In genomic region chr14:101069666-101070362, GRCh38 we compare ENCODE assay signal across 24 cellular contexts.
DNase-seq lines count a peak whose midpoint lies in the region; ATAC-seq, FAIRE-seq and TF ChIP-seq lines count a peak whose summit lies in the region.
"Had no signal": no experiment of that assay in that cellular context is flagged by ENCODE, and none has a peak within 500 bp of the region (broad histone marks: within the 10 kb centered on the region; RNA-seq: fewer than 3 reads in every experiment).

No MANE protein-coding gene starts in this region.

- H3K18ac ChIP-seq in IMR-90 (ENCODE audit: low read depth, low read length) (no peak overlapping the region), neuronal stem cell (ENCODE audit: low read length) (no peak overlapping the region)

- peaks cover 0 to 66% (median 0%) of the 10 kb centered on the region in 11 experiments; a peak in 7 of 22 replicates for H3K27me3 ChIP-seq in BLaER1 treated with 17β-estradiol and CSF1 and Interleukin-3, amounts not matched to agents 10 nM and 100 nM
- H3K27me3 ChIP-seq in IMR-90 (ENCODE audit: control insufficient read depth, insufficient read depth, low read length), result no peaks in the 10 kb centered on the region
- peaks cover 0 to 58% (median 0%) of the 10 kb centered on the region in 7 donors for H3K27me3 ChIP-seq in spleen (replicated peaks in 1 of 7)
- H3K27me3 ChIP-seq in neuronal stem cell (ENCODE audit: control insufficient read depth in 3 of 3, insufficient read depth in 3 of 3, low read depth in 1 of 3, low read length in 3 of 3), result peaks cover 0 to 5% (median 2%) of the 10 kb centered on the region in 3 experiments

- H3K36me3 Mint-ChIP-seq in activated T-helper 1 cell treated with anti-CD3 and anti-CD28 coated beads, Interleukin-12 subunit alpha, Interleukin-12 subunit beta, Interleukin-2, Interleukin-4 antibody, amounts not matched to agents 30 ng/mL and 10 ng/mL and 1 ng/mL, durations not matched to agents 14 hours and 24 hours and 36 hours (ENCODE audit: low read depth), result no peaks in the 10 kb centered on the region
- H3K36me3 Mint-ChIP-seq: activated CD4-positive, alpha-beta memory T cell treated with anti-CD3 and anti-CD28 coated beads for 36 hours; activated naive CD8-positive, alpha-beta T cell treated with anti-CD3 and anti-CD28 coated beads, Interleukin-2, amount 10 ng/mL, durations not matched to agents 7 days and 5 days had no signal

- TF ChIP-seq CTCF in IMR-90 (conservative IDR thresholded peaks at IDR 0.05; ENCODE audit: low read depth, low read length), result no peak
- TF ChIP-seq CTCF in kidney (IDR thresholded peaks at IDR 0.05; ENCODE audit: borderline replicate concordance, extremely low read depth, insufficient read depth), result no peak
- TF ChIP-seq CTCF in spleen (IDR thresholded peaks at IDR 0.05 in 8 of 11, conservative IDR thresholded peaks at IDR 0.05 in 3 of 11), result no peak

- H3K27ac ChIP-seq in BLaER1 treated with 17β-estradiol and CSF1 and Interleukin-3, amounts not matched to agents 10 nM and 100 nM, result no peak overlapping the region
- H3K27ac ChIP-seq in IMR-90 (ENCODE audit: insufficient read depth, low read length) (no peak overlapping the region), kidney (ENCODE audit: low read depth in 2 of 2, low read length in 2 of 2) (no peak overlapping the region), spleen (no peak overlapping the region), neuronal stem cell (replicated peaks; ENCODE audit: low read length) (no peak overlapping the region)
- H3K27ac ChIP-seq: left lung, SK-N-MC had no signal

- no peak for FAIRE-seq in kidney (lab: Jason Lieb, UNC)

- H3K56ac ChIP-seq in IMR-90 (ENCODE audit: extremely low read depth, insufficient read depth, low read length), result no peak overlapping the region

- intact Hi-C loops in IMR-90 (cut with micrococcal nuclease), result loop anchor here (10.0 kb wide), 1 partner anchor 165 kb away; no protein-coding TSS in a partner anchor
- intact Hi-C loops in kidney (cut with DNase I), result no loop called here
- intact Hi-C loops in spleen (cut with DNase I; ENCODE audit: low total_unique reads), result no loop called here
- intact Hi-C loops in activated T-helper 1 cell treated with anti-CD3 and anti-CD28 coated beads, Interleukin-12 subunit alpha, Interleukin-12 subunit beta, Interleukin-2, Interleukin-4 antibody, amounts not matched to agents 30 ng/mL and 10 ng/mL and 1 ng/mL, durations not matched to agents 14 hours and 24 hours and 36 hours (cut with micrococcal nuclease), result no loop called here

- H2BK5ac ChIP-seq in IMR-90 (ENCODE audit: low read depth, low read length, poor library complexity, severe bottlenecking) (no peak overlapping the region), neuronal stem cell (ENCODE audit: low read length) (no peak overlapping the region)

- H3K4me3 ChIP-seq in BLaER1 treated with 17β-estradiol and CSF1 and Interleukin-3, amounts not matched to agents 10 nM and 100 nM, result no peak overlapping the region; a peak in 1 of 20 replicates
- no peak overlapping the region for H3K4me3 ChIP-seq in IMR-90 (ENCODE audit: insufficient read depth, low read depth, low read length)
- H3K4me3 ChIP-seq in kidney (ENCODE audit: low read length in 2 of 2), result no peak overlapping the region
- no peak overlapping the region for H3K4me3 ChIP-seq in spleen
- no peak overlapping the region for H3K4me3 ChIP-seq in neuronal stem cell (ENCODE audit: low read length in 2 of 2)
- H3K4me3 ChIP-seq: left lung, SK-N-MC had no signal

- H4K91ac ChIP-seq in IMR-90 (ENCODE audit: insufficient read depth, low read depth, low read length) (no peak overlapping the region), neuronal stem cell (ENCODE audit: low read depth, low read length, poor library complexity) (no peak overlapping the region)

- no peak overlapping the region for H3K9ac ChIP-seq in BLaER1 treated with 17β-estradiol and CSF1 and Interleukin-3, amounts not matched to agents 10 nM and 100 nM
- H3K9ac ChIP-seq in IMR-90 (ENCODE audit: low read depth, low read length) (no peak overlapping the region), kidney (ENCODE audit: low read length in 2 of 2) (no peak overlapping the region), neuronal stem cell (ENCODE audit: low read depth, low read length, poor library complexity) (no peak overlapping the region)

- H3K4ac ChIP-seq in IMR-90 (ENCODE audit: low read depth, low read length) (no peak overlapping the region), neuronal stem cell (ENCODE audit: low read length) (no peak overlapping the region)

- peaks cover 0 to 13% (median 0%) of the 10 kb centered on the region in 11 experiments; a peak in 3 of 22 replicates for H4K20me1 ChIP-seq in BLaER1 treated with 17β-estradiol and CSF1 and Interleukin-3, amounts not matched to agents 10 nM and 100 nM
- peaks cover 26% of the 10 kb centered on the region for H4K20me1 ChIP-seq in IMR-90 (ENCODE audit: insufficient read depth, low read length)

- H2BK20ac ChIP-seq in IMR-90 (ENCODE audit: low read depth, low read length), result no peak overlapping the region

- no peak overlapping the region for H3K14ac ChIP-seq in IMR-90 (replicated peaks; ENCODE audit: low read depth, low read length)
- no peak overlapping the region for H3K14ac ChIP-seq in neuronal stem cell (ENCODE audit: low read length)

- no peaks in the 10 kb centered on the region for H3K36me3 ChIP-seq in BLaER1 treated with 17β-estradiol and CSF1 and Interleukin-3, amounts not matched to agents 10 nM and 100 nM
- H3K36me3 ChIP-seq in IMR-90 (ENCODE audit: control insufficient read depth, insufficient read depth, low read length) (peaks cover 48% of the 10 kb centered on the region), kidney (ENCODE audit: control insufficient read depth in 1 of 2, insufficient read depth in 2 of 2, low read length in 2 of 2) (no peaks in the 10 kb centered on the region), spleen (no peaks in the 10 kb centered on the region), neuronal stem cell (replicated peaks in 1 of 2; ENCODE audit: control insufficient read depth in 2 of 2, insufficient read depth in 2 of 2, low read length in 2 of 2) (no peaks in the 10 kb centered on the region)
- H3K36me3 ChIP-seq: left lung had no signal

- BruUV-seq in IMR-90 (replicated peaks; lab: Mats Ljungman, UMichigan), result TSS peak; percentile 11

- H3K4me3 Mint-ChIP-seq in activated T-helper 1 cell treated with anti-CD3 and anti-CD28 coated beads, Interleukin-12 subunit alpha, Interleukin-12 subunit beta, Interleukin-2, Interleukin-4 antibody, amounts not matched to agents 30 ng/mL and 10 ng/mL and 1 ng/mL, durations not matched to agents 14 hours and 24 hours and 36 hours, result no peak overlapping the region
- H3K4me3 Mint-ChIP-seq: activated CD4-positive, alpha-beta memory T cell treated with anti-CD3 and anti-CD28 coated beads for 36 hours; activated naive CD8-positive, alpha-beta T cell treated with anti-CD3 and anti-CD28 coated beads, Interleukin-2, amount 10 ng/mL, durations not matched to agents 7 days and 5 days had no signal

- no peak for ATAC-seq in IMR-90 (ENCODE audit: low read depth)
- ATAC-seq: left lung had no signal

- H2BK12ac ChIP-seq in neuronal stem cell (ENCODE audit: low read length), result no peak overlapping the region

- H3K9me1 ChIP-seq in IMR-90 (ENCODE audit: insufficient read depth, low read length), result peaks cover 12% of the 10 kb centered on the region; the same call in 1 of the 2 replicates

- peaks cover 0 to 15% of the 10 kb centered on the region in 2 experiments; a peak in 1 of 4 replicates for H3K79me1 ChIP-seq in IMR-90 (ENCODE audit: low read depth in 1 of 2, low read length in 2 of 2)
- no peaks in the 10 kb centered on the region for H3K79me1 ChIP-seq in neuronal stem cell (ENCODE audit: low read depth, low read length)

- DNase-seq in IMR-90 (no peak), kidney (peak; percentile 57), spleen (peak; percentile 43), NCI-H2227 treated with DMSO at 0.1 percent for 48 hours (lab: John Stamatoyannopoulos, UW) (no peak), neuronal stem cell (ENCODE audit: low spot score) (no peak)
- DNase-seq in activated T-helper 1 cell treated with anti-CD3 and anti-CD28 coated beads, Interleukin-12 subunit alpha, Interleukin-12 subunit beta, Interleukin-2, Interleukin-4 antibody, amounts not matched to agents 30 ng/mL and 10 ng/mL and 1 ng/mL, durations not matched to agents 14 hours and 24 hours and 36 hours (ENCODE audit: low spot score), result no peak
- DNase-seq: activated CD4-positive, alpha-beta memory T cell treated with anti-CD3 and anti-CD28 coated beads for 36 hours; activated T-cell treated with anti-CD3 and anti-CD28 coated beads, Interleukin-2, amount 50 U/mL, for 48 hours; AML-193; cortex of kidney; HCEC 1CT; NCI-H1105; NCI-H2081 treated with DMSO at 0.1 percent for 48 hours; NCI-H510A; NK-92 treated with Interleukin-12 subunit alpha and Interleukin-12 subunit beta, amount 100 ng/mL, for 24 hours; occipital lobe; stimulated activated CD4-positive, alpha-beta T cell treated with anti-CD3 and anti-CD28 coated beads, Interleukin-1b, Interleukin-23, amount 100 ng/mL, for 48 hours; stimulated activated naive CD4-positive, alpha-beta T cell; trophoblast cell had no signal

- peaks cover 0 to 18% (median 14%) of the 10 kb centered on the region in 11 experiments; a peak in 13 of 22 replicates for H3K9me3 ChIP-seq in BLaER1 treated with 17β-estradiol and CSF1 and Interleukin-3, amounts not matched to agents 10 nM and 100 nM (replicated peaks in 1 of 11)
- H3K9me3 ChIP-seq in IMR-90 (ENCODE audit: control insufficient read depth, insufficient read depth, low read length), result no peaks in the 10 kb centered on the region
- no peaks in the 10 kb centered on the region for H3K9me3 ChIP-seq in kidney (ENCODE audit: control insufficient read depth in 1 of 2, low read length in 2 of 2)
- H3K9me3 ChIP-seq in spleen, result no peaks in the 10 kb centered on the region
- H3K9me3 ChIP-seq in neuronal stem cell (replicated peaks in 1 of 2; ENCODE audit: control insufficient read depth in 2 of 2, insufficient read depth in 1 of 2, low read depth in 1 of 2, low read length in 2 of 2), result peaks cover 0 to 5% of the 10 kb centered on the region in 2 donors
- H3K9me3 ChIP-seq: Caco-2, left lung had no signal

- no peak overlapping the region for H2AK9ac ChIP-seq in IMR-90 (replicated peaks; ENCODE audit: low read depth, low read length, poor library complexity)

- no peak overlapping the region for H4K8ac ChIP-seq in IMR-90 (ENCODE audit: low read depth in 2 of 2, low read length in 2 of 2)
- H4K8ac ChIP-seq in neuronal stem cell (ENCODE audit: low read depth, low read length), result no peak overlapping the region

- no peaks in the 10 kb centered on the region for H3K4me1 Mint-ChIP-seq in activated T-helper 1 cell treated with anti-CD3 and anti-CD28 coated beads, Interleukin-12 subunit alpha, Interleukin-12 subunit beta, Interleukin-2, Interleukin-4 antibody, amounts not matched to agents 30 ng/mL and 10 ng/mL and 1 ng/mL, durations not matched to agents 14 hours and 24 hours and 36 hours (ENCODE audit: low read depth)
- H3K4me1 Mint-ChIP-seq: activated naive CD8-positive, alpha-beta T cell treated with anti-CD3 and anti-CD28 coated beads, Interleukin-2, amount 10 ng/mL, durations not matched to agents 7 days and 5 days had no signal

- H2BK15ac ChIP-seq in IMR-90 (ENCODE audit: low read depth, low read length), result no peak overlapping the region
- no peak overlapping the region for H2BK15ac ChIP-seq in neuronal stem cell (ENCODE audit: low read length)

- WGBS in IMR-90 (ENCODE audit: extremely low coverage in 2 of 2, insufficient read length in 1 of 2), 2 experiments, result 100% methylated on average over 1 of the region's 11 CpGs; no CpG with 5 or more reads in 1 of the 2 experiments
- WGBS in spleen, 5 donors, result 88 to 92% (median 90%) methylated on average over 11 of the region's 11 CpGs
- WGBS in neuronal stem cell (ENCODE audit: extremely low coverage in 2 of 2, insufficient read length in 2 of 2, insufficient replicate concordance in 1 of 2), 2 donors, result no CpG with 5 or more reads among the region's 11 CpGs

- no peak for TF ChIP-seq RAD21 in IMR-90 (IDR thresholded peaks at IDR 0.05; ENCODE audit: low read length)

- CTCF ChIA-PET in IMR-90 (lab: Yijun Ruan, JAX), result no interaction called here

- no peak overlapping the region for H3K27ac Mint-ChIP-seq in activated T-helper 1 cell treated with anti-CD3 and anti-CD28 coated beads, Interleukin-12 subunit alpha, Interleukin-12 subunit beta, Interleukin-2, Interleukin-4 antibody, amounts not matched to agents 30 ng/mL and 10 ng/mL and 1 ng/mL, durations not matched to agents 14 hours and 24 hours and 36 hours
- H3K27ac Mint-ChIP-seq: activated CD4-positive, alpha-beta memory T cell treated with anti-CD3 and anti-CD28 coated beads for 36 hours; activated naive CD8-positive, alpha-beta T cell treated with anti-CD3 and anti-CD28 coated beads, Interleukin-2, amount 10 ng/mL, durations not matched to agents 7 days and 5 days had no signal

- H3K9me3 Mint-ChIP-seq in activated T-helper 1 cell treated with anti-CD3 and anti-CD28 coated beads, Interleukin-12 subunit alpha, Interleukin-12 subunit beta, Interleukin-2, Interleukin-4 antibody, amounts not matched to agents 30 ng/mL and 10 ng/mL and 1 ng/mL, durations not matched to agents 14 hours and 24 hours and 36 hours, result no peaks in the 10 kb centered on the region
- H3K9me3 Mint-ChIP-seq: activated CD4-positive, alpha-beta memory T cell treated with anti-CD3 and anti-CD28 coated beads for 36 hours; activated naive CD8-positive, alpha-beta T cell treated with anti-CD3 and anti-CD28 coated beads, Interleukin-2, amount 10 ng/mL, durations not matched to agents 7 days and 5 days had no signal

- H2AK5ac ChIP-seq in IMR-90 (ENCODE audit: low read depth, low read length), result no peak overlapping the region
- H2AK5ac ChIP-seq in neuronal stem cell (ENCODE audit: low read depth, low read length), result no peak overlapping the region

- no peaks in the 10 kb centered on the region for H3K27me3 Mint-ChIP-seq in activated T-helper 1 cell treated with anti-CD3 and anti-CD28 coated beads, Interleukin-12 subunit alpha, Interleukin-12 subunit beta, Interleukin-2, Interleukin-4 antibody, amounts not matched to agents 30 ng/mL and 10 ng/mL and 1 ng/mL, durations not matched to agents 14 hours and 24 hours and 36 hours (ENCODE audit: insufficient read depth)

- in situ Hi-C loops in IMR-90 (cut with MboI; ENCODE audit: low sequenced_read_pairs), result no loop called here

- H3K23ac ChIP-seq in IMR-90 (ENCODE audit: low read depth, low read length) (no peak overlapping the region), neuronal stem cell (ENCODE audit: low read depth, low read length, poor library complexity) (no peak overlapping the region)

- no peak for TF ChIP-seq POLR2A in IMR-90 (IDR thresholded peaks at IDR 0.05; ENCODE audit: low read depth, low read length)
- TF ChIP-seq POLR2A in spleen (IDR thresholded peaks at IDR 0.05), result no peak

- POLR2A ChIA-PET in IMR-90 (lab: Charles Lee; ENCODE audit: unreplicated experiment), result no interaction called here

- no peak overlapping the region for H4K5ac ChIP-seq in IMR-90 (ENCODE audit: low read depth, low read length)

- dilution Hi-C loops in IMR-90 (cut with HindIII; ENCODE audit: low sequenced_read_pairs, unreplicated experiment), result no loop called here

- H3K4me2 ChIP-seq in BLaER1 treated with 17β-estradiol and CSF1 and Interleukin-3, amounts not matched to agents 10 nM and 100 nM, result peak overlapping the region; percentile 50 to 97 (median 91); a peak in 20 of 22 replicates
- H3K4me2 ChIP-seq in IMR-90 (ENCODE audit: low read depth, low read length), result no peak overlapping the region
- H3K4me2 ChIP-seq in neuronal stem cell (ENCODE audit: insufficient read depth, low read length, poor library complexity, severe bottlenecking), result no peak overlapping the region

- peaks cover 47 to 99% (median 91%) of the 10 kb centered on the region in 10 experiments for H3K4me1 ChIP-seq in BLaER1 treated with 17β-estradiol and CSF1 and Interleukin-3, amounts not matched to agents 10 nM and 100 nM
- H3K4me1 ChIP-seq in IMR-90 (ENCODE audit: control insufficient read depth, insufficient read depth, low read length) (peaks cover 23% of the 10 kb centered on the region), kidney (ENCODE audit: control insufficient read depth in 1 of 2, insufficient read depth in 1 of 2, low read depth in 1 of 2, low read length in 2 of 2) (no peaks in the 10 kb centered on the region), spleen (peaks cover 0 to 43% (median 22%) of the 10 kb centered on the region in 6 donors), neuronal stem cell (ENCODE audit: control insufficient read depth in 2 of 2, insufficient read depth in 1 of 2, low read depth in 1 of 2, low read length in 2 of 2) (peaks cover 8 to 14% of the 10 kb centered on the region in 2 donors)
- H3K4me1 ChIP-seq: Caco-2, left lung had no signal

- no peak overlapping the region for H2BK120ac ChIP-seq in IMR-90 (ENCODE audit: low read depth, low read length)
- no peak overlapping the region for H2BK120ac ChIP-seq in neuronal stem cell (ENCODE audit: low read depth, low read length)

- no peak overlapping the region for H2AFZ ChIP-seq in IMR-90 (replicated peaks; ENCODE audit: low read length, poor library complexity)
- no peak overlapping the region for H2AFZ ChIP-seq in neuronal stem cell (ENCODE audit: low read length)

Comparison
In these comparisons a context has a peak if more than half of its experiments do, and no peak if none do; other contexts are left out.
1. H3K4me2 ChIP-seq: peak in BLaER1 treated with 17β-estradiol and CSF1 and Interleukin-3, amounts not matched to agents 10 nM and 100 nM (11 of 11); none in IMR-90 (single experiment) and neuronal stem cell (single experiment).
2. DNase-seq: peak in kidney (single experiment) and spleen (single experiment); none in IMR-90 (single experiment), NCI-H2227 treated with DMSO at 0.1 percent for 48 hours (single experiment), neuronal stem cell (single experiment) and activated T-helper 1 cell treated with anti-CD3 and anti-CD28 coated beads, Interleukin-12 subunit alpha, Interleukin-12 subunit beta, Interleukin-2, Interleukin-4 antibody, amounts not matched to agents 30 ng/mL and 10 ng/mL and 1 ng/mL, durations not matched to agents 14 hours and 24 hours and 36 hours (single experiment).